27 cellular contexts compared by ENCODE assay signal in genomic region chr6:66962082-66962481, GRCh38.
"Had no signal": no experiment of that assay in that cellular context is flagged by ENCODE, and none has a peak within 500 bp of the region (broad histone marks: within the 10 kb centered on the region; RNA-seq: fewer than 3 reads in every experiment).

No MANE protein-coding gene starts in this region.

- FAIRE-seq: islet of Langerhans, pancreas had no signal

- DNase-seq: hypothalamus; immature natural killer cell; left ventricle myocardium inferior; midbrain; mucosa of descending colon; naive thymus-derived CD4-positive, alpha-beta T cell; nucleus accumbens; pancreas; posterior cingulate gyrus; retina; right cardiac atrium; stimulated activated CD4-positive, alpha-beta T cell treated with anti-CD3 and anti-CD28 coated beads, Interleukin-12 subunit alpha, Interleukin-12 subunit beta, amount 100 ng/mL, for 4 hours; stimulated activated CD4-positive, alpha-beta T cell treated with anti-CD3 and anti-CD28 coated beads, Interleukin-15, amount 100 ng/mL, for 24 hours; stimulated activated CD4-positive, alpha-beta T cell treated with anti-CD3 and anti-CD28 coated beads, Interleukin-2, amount 100 ng/mL, for 24 hours; stimulated activated CD4-positive, alpha-beta T cell treated with anti-CD3 and anti-CD28 coated beads, Interleukin-4, amount 100 ng/mL, for 1 hour; stimulated activated naive B cell treated with anti-CD40 and anti-IgM and Interleukin-4, amounts not matched to agents 10 μg/mL and 1 μg/mL and 100 μg/mL, for 72 hours; stimulated activated naive CD8-positive, alpha-beta T cell treated with anti-CD3 and anti-CD28 coated beads, Interleukin-15, Interleukin-2, amounts not matched to agents 100 U/mL and 50 U/mL, for 24 hours; stomach; testis; thyroid gland; transverse colon; upper lobe of left lung had no signal

- H3K9me3 ChIP-seq: pancreas, prostate gland, testis, thyroid gland, upper lobe of left lung, vagina had no signal

- H3K36me3 ChIP-seq: left ventricle myocardium inferior, pancreas, prostate gland, stomach, thyroid gland, transverse colon, upper lobe of left lung, vagina had no signal

- H3K4me3 ChIP-seq: left ventricle myocardium inferior, lung, mucosa of descending colon, pancreas, prostate gland, skin epidermis, stomach, testis, thyroid gland, transverse colon, upper lobe of left lung, vagina had no signal

- H3K4me1 ChIP-seq: left ventricle myocardium inferior, pancreas, prostate gland, stomach, testis, thyroid gland, transverse colon, upper lobe of left lung, vagina had no signal

- H3K27me3 ChIP-seq: pancreas, stomach, testis, thyroid gland, transverse colon, upper lobe of left lung, vagina had no signal

- H3K27ac ChIP-seq: left ventricle myocardium inferior, pancreas, prostate gland, skin epidermis, stomach, testis, thyroid gland, transverse colon, upper lobe of left lung, vagina had no signal
